3 cellular contexts compared by ENCODE assay signal in genomic region chr1:238113222-238113621, GRCh38.
"Had no signal": no experiment of that assay in that cellular context is flagged by ENCODE, and none has a peak within 500 bp of the region (broad histone marks: within the 10 kb centered on the region; RNA-seq: fewer than 3 reads in every experiment).

No MANE protein-coding gene starts in this region.

- DNase-seq: GDM1, GF-D8 had no signal

- ATAC-seq: GM12878 had no signal

- H3K4me3 ChIP-seq: GM12878 had no signal
